In the genomic region with DNA sequence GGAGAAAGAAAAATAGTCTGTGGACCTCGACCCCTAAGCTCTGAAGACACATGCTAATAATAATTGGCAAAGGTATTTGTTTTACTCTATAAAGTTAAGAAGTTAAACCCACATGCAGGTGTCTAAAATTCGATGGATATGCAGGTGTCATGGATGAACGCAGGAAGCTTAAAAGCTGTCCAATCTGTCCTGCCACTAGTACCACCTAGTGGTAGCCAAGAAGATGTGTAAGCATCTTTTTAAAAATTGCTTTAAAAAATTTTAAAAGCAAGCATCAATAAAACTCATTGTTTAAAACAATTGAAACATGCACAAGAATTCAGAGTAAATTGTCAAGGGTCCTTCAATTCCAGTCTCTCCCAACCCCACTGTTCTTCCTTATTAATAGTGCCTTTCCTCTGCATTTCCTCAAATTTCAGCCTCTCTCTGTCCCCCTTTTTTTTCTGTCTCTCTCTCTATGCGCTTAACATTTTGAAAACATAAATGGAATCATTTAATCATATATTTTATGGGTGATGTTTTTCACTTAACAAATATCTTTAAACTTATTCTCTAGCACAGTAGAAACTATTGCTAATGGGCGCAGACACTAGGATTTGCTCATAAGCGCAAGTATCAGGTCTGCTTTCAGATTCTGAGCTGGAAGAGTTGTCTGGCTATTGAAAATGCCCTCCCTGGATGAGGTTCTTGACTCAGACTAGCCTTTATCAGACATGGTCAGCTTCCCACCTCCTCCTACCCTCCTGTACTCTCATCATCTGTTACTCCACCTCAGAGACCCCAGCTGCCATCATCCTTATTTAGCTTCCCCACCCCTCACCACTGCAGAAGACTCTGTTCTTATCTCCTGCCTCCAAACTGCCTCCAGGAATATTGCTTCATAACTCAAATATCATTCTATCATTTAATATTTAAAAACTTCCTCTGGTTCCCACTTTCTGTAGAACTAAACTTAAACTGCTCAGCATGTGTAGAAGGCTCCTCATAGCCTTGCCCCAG, we compare ENCODE assay signal across 1 cellular context.
TF ChIP-seq lines count a peak whose summit lies in the region.

No MANE protein-coding gene starts in this region.

TF ChIP-seq in IMR-90, 13 proteins besides CTCF, POLR2A, EP300 and RAD21 (continued from another document):
- TF ChIP-seq, protein P1, sequence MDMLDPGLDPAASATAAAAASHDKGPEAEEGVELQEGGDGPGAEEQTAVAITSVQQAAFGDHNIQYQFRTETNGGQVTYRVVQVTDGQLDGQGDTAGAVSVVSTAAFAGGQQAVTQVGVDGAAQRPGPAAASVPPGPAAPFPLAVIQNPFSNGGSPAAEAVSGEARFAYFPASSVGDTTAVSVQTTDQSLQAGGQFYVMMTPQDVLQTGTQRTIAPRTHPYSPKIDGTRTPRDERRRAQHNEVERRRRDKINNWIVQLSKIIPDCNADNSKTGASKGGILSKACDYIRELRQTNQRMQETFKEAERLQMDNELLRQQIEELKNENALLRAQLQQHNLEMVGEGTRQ (IDR thresholded peaks at IDR 0.05; ENCODE audit: low read depth, low read length) = no peak
- no peak for TF ChIP-seq NFE2L2 (IDR thresholded peaks at IDR 0.05; ENCODE audit: low read depth, low read length)
